ENCODE assay signal across 8 cellular contexts in the genomic region with DNA sequence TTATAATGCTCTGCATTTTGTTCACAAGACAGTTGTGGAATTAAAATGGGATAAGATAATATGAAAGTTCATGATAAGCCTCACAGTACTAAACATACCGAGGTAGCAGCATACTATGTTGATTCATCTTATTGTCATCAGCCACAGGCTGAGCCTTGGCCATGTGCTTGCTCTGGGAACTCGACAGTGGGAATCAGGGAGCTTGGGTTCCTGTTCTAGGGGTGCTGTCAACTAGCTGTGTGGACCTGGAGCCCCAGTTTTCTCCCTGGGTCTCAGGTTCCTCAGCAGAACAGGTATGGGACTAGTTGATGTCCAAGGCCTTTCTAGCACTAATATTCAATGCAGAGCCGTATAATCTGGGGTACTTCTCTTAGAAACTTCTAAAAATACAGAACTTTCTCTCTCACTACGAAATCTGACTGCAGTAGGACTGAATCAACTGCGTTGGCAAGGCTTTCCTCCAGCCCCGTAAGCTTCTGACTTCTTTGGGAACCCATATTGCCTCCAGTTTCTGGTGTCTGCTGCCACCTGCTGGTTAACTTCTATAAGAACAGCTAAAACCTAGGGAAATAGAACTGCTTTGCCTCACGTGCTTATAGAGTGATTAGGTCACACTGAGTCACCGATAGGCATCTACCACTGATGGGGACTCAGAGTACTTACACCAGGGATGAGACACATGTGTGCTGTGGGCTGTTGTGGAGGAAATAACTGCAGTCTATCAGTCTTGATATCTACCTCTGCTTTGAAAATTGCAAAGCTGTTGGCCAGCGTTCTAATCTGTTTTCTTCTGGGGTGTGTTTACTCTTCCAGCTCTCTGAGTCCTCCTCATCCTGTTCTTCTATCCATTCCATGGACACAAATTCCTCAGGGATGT.
DNase-seq lines count a peak whose midpoint lies in the region; ATAC-seq and TF ChIP-seq lines count a peak whose summit lies in the region.

No MANE protein-coding gene starts in this region.

- TF ChIP-seq CTCF in DOHH2 (IDR thresholded peaks at IDR 0.05; ENCODE audit: low read depth, low read length, poor library complexity, severe bottlenecking): peak; percentile 70
- TF ChIP-seq CTCF in HEK293 (tag by site-specific recombination; IDR thresholded peaks at IDR 0.05): peak; percentile 73
- TF ChIP-seq CTCF in heart right ventricle (IDR thresholded peaks at IDR 0.05): peak; percentile 74 to 94 (median 87)

- H4K20me1 ChIP-seq in DOHH2 (ENCODE audit: control insufficient read depth, insufficient read depth, low read depth, low read length): no peaks in the 10 kb centered on the region

- peaks cover 27% of the 10 kb centered on the region for H3K4me1 ChIP-seq in DOHH2 (ENCODE audit: control insufficient read depth, low read length)
- no peaks in the 10 kb centered on the region for H3K4me1 ChIP-seq in HEK293 (ENCODE audit: control insufficient read depth, insufficient read depth, low read length)
- peaks cover 37% of the 10 kb centered on the region for H3K4me1 ChIP-seq in adipocyte (ENCODE audit: control insufficient read depth, insufficient read depth, low read length)
- H3K4me1 ChIP-seq in heart right ventricle: peaks cover 0 to 51% (median 18%) of the 10 kb centered on the region in 9 donors

- POLR2A ChIA-PET in HEK293 (lab: Yijun Ruan, JAX): interaction anchor here (1.0 to 1.1 kb wide), 3 partner anchors 27 to 261 kb away, joined by 3 to 5 read pairs (median 4); no protein-coding TSS in a partner anchor

- peaks cover 8% of the 10 kb centered on the region; the same call in 1 of the 2 replicates for H3F3A ChIP-seq in DOHH2 (ENCODE audit: control insufficient read depth, insufficient read depth)

- ATAC-seq in heart right ventricle: peak; percentile 81 to 88 (median 86)

- DNase-seq in NCI-H1436 treated with DMSO at 0.1 percent for 48 hours (lab: John Stamatoyannopoulos, UW): peak; percentile 18
- DNase-seq in T follicular helper cell (ENCODE audit: low read depth): peak; percentile 46
- DNase-seq in adipocyte (ENCODE audit: low read depth): peak; percentile 98
- peak in 1 of 2 donors; percentile 84 for DNase-seq in heart right ventricle
- peak; percentile 90 for DNase-seq in pulmonary artery endothelial cell (ENCODE audit: low read depth, low spot score)
- DNase-seq in ureter (ENCODE audit: low spot score): peak; percentile 85

- H3K27ac ChIP-seq in DOHH2 (ENCODE audit: low read depth, low read length) (no peak overlapping the region), HEK293 (ENCODE audit: extremely low read depth, low read depth, low read length) (no peak overlapping the region), heart right ventricle (peak overlapping the region in 7 of 10 donors; percentile 10 to 70 (median 47))

- H3K4me2 ChIP-seq in DOHH2 (ENCODE audit: low read length): peak overlapping the region; percentile 15; the same call in 1 of the 2 replicates

- CTCF ChIA-PET in HEK293 (lab: Yijun Ruan, JAX): interaction anchor here (0.6 to 6.4 kb wide), 45 partner anchors 9 to 753 kb away, joined by 3 to 128 read pairs (median 4); a partner anchor contains a TSS

- H3K9me2 ChIP-seq in DOHH2 (replicated peaks; ENCODE audit: control insufficient read depth, low read length): no peaks in the 10 kb centered on the region

- 13 to 16% methylated on average over 9 of the region's 9 CpGs for WGBS in heart right ventricle, 2 donors

- no peaks in the 10 kb centered on the region; the same call in 1 of the 2 replicates for H3K27me3 ChIP-seq in DOHH2 (ENCODE audit: control insufficient read depth, low read length)
- no peaks in the 10 kb centered on the region for H3K27me3 ChIP-seq in adipocyte (replicated peaks; ENCODE audit: control insufficient read depth, insufficient read depth, low read length)
- H3K27me3 ChIP-seq in heart right ventricle: no peaks in the 10 kb centered on the region

- H3K9me3 ChIP-seq in DOHH2 (ENCODE audit: control insufficient read depth, insufficient read depth, low read length): no peaks in the 10 kb centered on the region
- no peaks in the 10 kb centered on the region for H3K9me3 ChIP-seq in HEK293 (ENCODE audit: control insufficient read depth, insufficient read depth, low read depth, low read length)
- no peaks in the 10 kb centered on the region for H3K9me3 ChIP-seq in adipocyte (ENCODE audit: control insufficient read depth, low read length)
- no peaks in the 10 kb centered on the region for H3K9me3 ChIP-seq in heart right ventricle

- H3K79me2 ChIP-seq in DOHH2 (ENCODE audit: control insufficient read depth, low read length): no peaks in the 10 kb centered on the region

- H3K4me3 ChIP-seq in DOHH2 (ENCODE audit: low read length) (no peak overlapping the region), HEK293 (ENCODE audit: low read depth, low read length) (no peak overlapping the region), adipocyte (ENCODE audit: low read length) (peak overlapping the region; percentile 60), heart right ventricle (no peak overlapping the region)

- H3K9ac ChIP-seq in adipocyte (ENCODE audit: low read length): peak overlapping the region; percentile 75

- intact Hi-C loops in heart right ventricle (cut with DNase I): loop anchor here (1.0 to 10.0 kb wide), 7 partner anchors 39 to 264 kb away; a partner anchor contains a TSS

- H3K36me3 ChIP-seq in DOHH2 (ENCODE audit: control insufficient read depth, low read length) (no peaks in the 10 kb centered on the region), HEK293 (ENCODE audit: control insufficient read depth in 2 of 2, insufficient read depth in 1 of 2, low read length in 2 of 2) (peaks cover 0 to 26% of the 10 kb centered on the region in 2 experiments; a peak in 1 of 3 replicates), adipocyte (ENCODE audit: control insufficient read depth, insufficient read depth, low read length, severe bottlenecking) (peaks cover 65% of the 10 kb centered on the region), heart right ventricle (peaks cover 0 to 94% (median 48%) of the 10 kb centered on the region in 9 donors)

TF ChIP-seq in HEK293, 187 proteins besides CTCF, POLR2A, EP300 and RAD21 (continues in another document):
- peak; percentile 68 for TF ChIP-seq ZBTB17 (tag by site-specific recombination; IDR thresholded peaks at IDR 0.05)
- no peak for TF ChIP-seq RBAK (tag by site-specific recombination; IDR thresholded peaks at IDR 0.05)
- peak; percentile 26; the same call in 1 of the 2 replicates for TF ChIP-seq ZNF600 (tag by site-specific recombination; IDR thresholded peaks at IDR 0.05)
- no peak for TF ChIP-seq ZNF132 (tag by site-specific recombination; IDR thresholded peaks at IDR 0.05; ENCODE audit: borderline replicate concordance)
- 0 out of 2 replicates have a peak, but pooled peaks have one; percentile 20 for TF ChIP-seq ZSCAN30 (tag by site-specific recombination; IDR thresholded peaks at IDR 0.05)
- no peak for TF ChIP-seq ZNF266 (tag by site-specific recombination; IDR thresholded peaks at IDR 0.05; ENCODE audit: low read depth)
- no peak for TF ChIP-seq GFI1B (tag by site-specific recombination; IDR thresholded peaks at IDR 0.05)
- TF ChIP-seq ZNF10 (tag by site-specific recombination; IDR thresholded peaks at IDR 0.05): no peak
- TF ChIP-seq ZBTB7A (tag by site-specific recombination; IDR thresholded peaks at IDR 0.05; ENCODE audit: low read depth): no peak
- TF ChIP-seq ZNF768 (tag by site-specific recombination; IDR thresholded peaks at IDR 0.05): no peak
- TF ChIP-seq GLIS2 (tag by site-specific recombination; IDR thresholded peaks at IDR 0.05): no peak
- TF ChIP-seq ZNF514 (tag by site-specific recombination; IDR thresholded peaks at IDR 0.05): no peak
- no peak for TF ChIP-seq TCF7L2 (IDR thresholded peaks at IDR 0.05; ENCODE audit: borderline replicate concordance, low read depth, low read length)
- peak; percentile 37; the same call in 1 of the 2 replicates for TF ChIP-seq ZNF24 (tag by site-specific recombination; IDR thresholded peaks at IDR 0.05)
- TF ChIP-seq, protein P1, sequence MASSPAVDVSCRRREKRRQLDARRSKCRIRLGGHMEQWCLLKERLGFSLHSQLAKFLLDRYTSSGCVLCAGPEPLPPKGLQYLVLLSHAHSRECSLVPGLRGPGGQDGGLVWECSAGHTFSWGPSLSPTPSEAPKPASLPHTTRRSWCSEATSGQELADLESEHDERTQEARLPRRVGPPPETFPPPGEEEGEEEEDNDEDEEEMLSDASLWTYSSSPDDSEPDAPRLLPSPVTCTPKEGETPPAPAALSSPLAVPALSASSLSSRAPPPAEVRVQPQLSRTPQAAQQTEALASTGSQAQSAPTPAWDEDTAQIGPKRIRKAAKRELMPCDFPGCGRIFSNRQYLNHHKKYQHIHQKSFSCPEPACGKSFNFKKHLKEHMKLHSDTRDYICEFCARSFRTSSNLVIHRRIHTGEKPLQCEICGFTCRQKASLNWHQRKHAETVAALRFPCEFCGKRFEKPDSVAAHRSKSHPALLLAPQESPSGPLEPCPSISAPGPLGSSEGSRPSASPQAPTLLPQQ (tag by site-specific recombination; IDR thresholded peaks at IDR 0.05): peak; percentile 58; the same call in 1 of the 2 replicates
- peak; percentile 72 for TF ChIP-seq ZNF629 (tag by site-specific recombination; IDR thresholded peaks at IDR 0.05)
- TF ChIP-seq, protein P2, sequence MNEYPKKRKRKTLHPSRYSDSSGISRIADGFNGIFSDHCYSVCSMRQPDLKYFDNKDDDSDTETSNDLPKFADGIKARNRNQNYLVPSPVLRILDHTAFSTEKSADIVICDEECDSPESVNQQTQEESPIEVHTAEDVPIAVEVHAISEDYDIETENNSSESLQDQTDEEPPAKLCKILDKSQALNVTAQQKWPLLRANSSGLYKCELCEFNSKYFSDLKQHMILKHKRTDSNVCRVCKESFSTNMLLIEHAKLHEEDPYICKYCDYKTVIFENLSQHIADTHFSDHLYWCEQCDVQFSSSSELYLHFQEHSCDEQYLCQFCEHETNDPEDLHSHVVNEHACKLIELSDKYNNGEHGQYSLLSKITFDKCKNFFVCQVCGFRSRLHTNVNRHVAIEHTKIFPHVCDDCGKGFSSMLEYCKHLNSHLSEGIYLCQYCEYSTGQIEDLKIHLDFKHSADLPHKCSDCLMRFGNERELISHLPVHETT (tag by site-specific recombination; IDR thresholded peaks at IDR 0.05): no peak; the same call in 1 of the 2 replicates
- TF ChIP-seq ZNF555 (tag by site-specific recombination; conservative IDR thresholded peaks at IDR 0.05): no peak
- TF ChIP-seq KLF7 (tag by site-specific recombination; IDR thresholded peaks at IDR 0.05; ENCODE audit: borderline replicate concordance): no peak
- TF ChIP-seq TRIM28 (IDR thresholded peaks at IDR 0.05; ENCODE audit: borderline replicate concordance, low read length): 0 out of 2 replicates have a peak, but pooled peaks have one; percentile 41
- TF ChIP-seq ZNF571 (tag by site-specific recombination; IDR thresholded peaks at IDR 0.05): no peak
- TF ChIP-seq ZBTB21 (tag by site-specific recombination; IDR thresholded peaks at IDR 0.05): 0 out of 2 replicates have a peak, but pooled peaks have one; percentile 10
- no peak for TF ChIP-seq ZNF558 (tag by site-specific recombination; IDR thresholded peaks at IDR 0.05)
- TF ChIP-seq ZSCAN16 (tag by site-specific recombination; IDR thresholded peaks at IDR 0.05): no peak

Comparison
In these comparisons a context has a peak if more than half of its experiments do, and no peak if none do; other contexts are left out.
1. H3K27ac ChIP-seq: peak in heart right ventricle (7 of 10); none in DOHH2 (single experiment) and HEK293 (single experiment).
2. Peak in every context shown above with its lines, with median percentiles within 50 percentile points of each other: CTCF ChIP-seq.